In the genomic region with DNA sequence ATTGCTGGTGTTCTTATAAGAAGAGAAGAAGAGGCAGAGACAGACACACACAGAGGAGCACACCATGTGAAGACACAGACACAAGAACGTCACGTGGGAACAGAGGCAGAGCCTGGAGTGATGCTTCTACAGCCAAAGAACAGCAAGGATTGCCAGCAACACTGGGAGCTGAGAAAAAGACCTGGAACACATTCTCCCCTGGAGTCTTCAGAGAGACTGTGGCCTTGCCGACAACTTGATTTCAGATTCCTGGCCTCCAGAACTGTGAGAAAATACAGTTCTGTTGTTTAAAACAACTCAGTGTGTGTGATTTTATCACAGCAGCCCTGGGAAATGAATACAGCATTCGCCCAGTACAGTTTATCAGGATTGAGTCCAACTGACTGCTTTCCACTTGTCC, we compare ENCODE assay signal across 24 cellular contexts.
"Had no signal": no experiment of that assay in that cellular context is flagged by ENCODE, and none has a peak within 500 bp of the region (broad histone marks: within the 10 kb centered on the region; RNA-seq: fewer than 3 reads in every experiment).

No MANE protein-coding gene starts in this region.

- H3K27me3 ChIP-seq: brain microvascular endothelial cell, heart right ventricle, pancreas, right atrium auricular region, stomach, suprapubic skin, tibial artery, upper lobe of right lung had no signal

- H3K4me1 ChIP-seq: heart right ventricle, pancreas, right atrium auricular region, stomach, suprapubic skin, tibial artery, upper lobe of right lung had no signal

- H3K36me3 Mint-ChIP-seq: mesothelial cell of epicardium; stimulated activated memory B cell treated with anti-CD40 and anti-IgM and Interleukin-4, amounts not matched to agents 10 μg/mL and 1 μg/mL and 100 μg/mL, for 72 hours had no signal

- H3K4me1 Mint-ChIP-seq: activated B cell treated with CpG ODN at 0.5 μM for 24 hours; mesothelial cell of epicardium; naive thymus-derived CD4-positive, alpha-beta T cell; stimulated activated memory B cell treated with anti-CD40 and anti-IgM and Interleukin-4, amounts not matched to agents 10 μg/mL and 1 μg/mL and 100 μg/mL, for 72 hours had no signal

- H3K4me3 ChIP-seq: heart right ventricle, pancreas, right atrium auricular region, smooth muscle cell, stomach, suprapubic skin, tibial artery, upper lobe of right lung had no signal

- H3K27ac ChIP-seq: brain microvascular endothelial cell, heart right ventricle, pancreas, right atrium auricular region, stomach, suprapubic skin, tibial artery, upper lobe of right lung had no signal

- H3K9me3 ChIP-seq: pancreas, upper lobe of right lung had no signal

- H3K36me3 ChIP-seq: brain microvascular endothelial cell, heart right ventricle, pancreas, right atrium auricular region, stomach, suprapubic skin, tibial artery, upper lobe of right lung had no signal

- H3K27me3 Mint-ChIP-seq: activated CD8-positive, alpha-beta T cell treated with anti-CD3 and anti-CD28 coated beads for 36 hours had no signal

- ATAC-seq: activated CD8-positive, alpha-beta T cell treated with anti-CD3 and anti-CD28 coated beads for 36 hours; heart right ventricle; left ventricle myocardium superior; naive thymus-derived CD4-positive, alpha-beta T cell; stimulated activated memory B cell treated with anti-CD40 and anti-IgM and Interleukin-4, amounts not matched to agents 10 μg/mL and 1 μg/mL and 100 μg/mL, for 72 hours; upper lobe of right lung had no signal

- H3K4me3 Mint-ChIP-seq: activated B cell treated with CpG ODN at 0.5 μM for 24 hours; activated CD8-positive, alpha-beta T cell treated with anti-CD3 and anti-CD28 coated beads for 36 hours; mesothelial cell of epicardium; naive thymus-derived CD4-positive, alpha-beta T cell; stimulated activated memory B cell treated with anti-CD40 and anti-IgM and Interleukin-4, amounts not matched to agents 10 μg/mL and 1 μg/mL and 100 μg/mL, for 72 hours had no signal

- H3K4me2 ChIP-seq: smooth muscle cell had no signal

- DNase-seq: activated B cell treated with CpG ODN at 0.5 μM for 24 hours; activated CD4-positive, alpha-beta T cell treated with anti-CD3 and anti-CD28 coated beads, Interleukin-2, amount 50 U/mL, for 1 hour; activated CD8-positive, alpha-beta T cell treated with anti-CD3 and anti-CD28 coated beads for 36 hours; activated gamma-delta T cell; activated naive CD4-positive, alpha-beta T cell treated with anti-CD3 and anti-CD28 coated beads, Interleukin-2, amount 50 U/mL, for 16 hours; amniotic stem cell; brain microvascular endothelial cell; foreskin fibroblast; heart right ventricle; left ventricle myocardium superior; naive thymus-derived CD4-positive, alpha-beta T cell; pancreas; stimulated activated CD4-positive, alpha-beta T cell treated with anti-CD3 and anti-CD28 coated beads, Interleukin-1b, Interleukin-23, amount 100 ng/mL, for 48 hours; stimulated activated CD4-positive, alpha-beta T cell treated with anti-CD3 and anti-CD28 coated beads, Interleukin-4, amount 100 ng/mL, for 4 hours; stimulated activated CD8-positive, alpha-beta memory T cell treated with anti-CD3 and anti-CD28 coated beads, Interleukin-4, amount 100 ng/mL, for 48 hours; stomach; T-helper 2 cell; tibial artery; upper lobe of right lung had no signal

- H3K27ac Mint-ChIP-seq: activated B cell treated with CpG ODN at 0.5 μM for 24 hours; activated CD8-positive, alpha-beta T cell treated with anti-CD3 and anti-CD28 coated beads for 36 hours; mesothelial cell of epicardium; naive thymus-derived CD4-positive, alpha-beta T cell; stimulated activated memory B cell treated with anti-CD40 and anti-IgM and Interleukin-4, amounts not matched to agents 10 μg/mL and 1 μg/mL and 100 μg/mL, for 72 hours had no signal
